9 cellular contexts compared by ENCODE assay signal in genomic region chr12:60494249-60494648, GRCh38.
DNase-seq lines count a peak whose midpoint lies in the region; ATAC-seq and TF ChIP-seq lines count a peak whose summit lies in the region.
"Had no signal": no experiment of that assay in that cellular context is flagged by ENCODE, and none has a peak within 500 bp of the region (broad histone marks: within the 10 kb centered on the region; RNA-seq: fewer than 3 reads in every experiment).

No MANE protein-coding gene starts in this region.

- DNase-seq in NCI-H82 (lab: John Stamatoyannopoulos, UW) (peak; percentile 70), NCI-H82 treated with DMSO at 0.1 percent for 48 hours (lab: John Stamatoyannopoulos, UW; ENCODE audit: unreplicated experiment) (no peak), NCI-H146 treated with DMSO at 0.1 percent for 48 hours (lab: John Stamatoyannopoulos, UW; ENCODE audit: unreplicated experiment) (peak; percentile 0), cerebellar cortex (ENCODE audit: low spot score) (peak; percentile 22), osteocyte (ENCODE audit: extremely low spot score, unreplicated experiment) (no peak), NCI-H1930 (lab: John Stamatoyannopoulos, UW) (no peak)
- no peak for DNase-seq in stimulated activated naive CD8-positive, alpha-beta T cell treated with anti-CD3 and anti-CD28 coated beads, Interleukin-15, Interleukin-2, amounts not matched to agents 100 U/mL and 50 U/mL, for 24 hours

- H3K4me1 Mint-ChIP-seq in osteocyte (ENCODE audit: unreplicated experiment) = peaks cover 9% of the 10 kb centered on the region

- TF ChIP-seq CTCF in osteocyte (IDR thresholded peaks at IDR 0.05) = peak; percentile 82

- no peak overlapping the region for H3K4me3 Mint-ChIP-seq in osteocyte (ENCODE audit: unreplicated experiment)
- H3K4me3 Mint-ChIP-seq: activated naive CD8-positive, alpha-beta T cell had no signal

- H3K27me3 Mint-ChIP-seq in osteocyte (ENCODE audit: unreplicated experiment) = no peaks in the 10 kb centered on the region
- H3K27me3 Mint-ChIP-seq: activated naive CD8-positive, alpha-beta T cell had no signal

- H3K36me3 Mint-ChIP-seq in osteocyte (ENCODE audit: unreplicated experiment) = no peaks in the 10 kb centered on the region
- H3K36me3 Mint-ChIP-seq: activated naive CD8-positive, alpha-beta T cell had no signal

- no peaks in the 10 kb centered on the region for H3K9me3 Mint-ChIP-seq in osteocyte (ENCODE audit: unreplicated experiment)

- ATAC-seq in HG03097 (IDR thresholded peaks at IDR 0.05; ENCODE audit: low FRiP score, unreplicated experiment) = no peak
- no peak for ATAC-seq in stimulated activated naive CD8-positive, alpha-beta T cell treated with anti-CD3 and anti-CD28 coated beads, Interleukin-15, Interleukin-2, amounts not matched to agents 100 U/mL and 50 U/mL, for 24 hours

- peak overlapping the region; percentile 11 for H3K27ac Mint-ChIP-seq in osteocyte (ENCODE audit: unreplicated experiment)
- H3K27ac Mint-ChIP-seq: activated naive CD8-positive, alpha-beta T cell had no signal

Comparison
In these comparisons a context has a peak if more than half of its experiments do, and no peak if none do; other contexts are left out.
1. DNase-seq: peak in NCI-H82 (single experiment), NCI-H146 treated with DMSO at 0.1 percent for 48 hours (single experiment) and cerebellar cortex (single experiment); none in NCI-H82 treated with DMSO at 0.1 percent for 48 hours (single experiment), osteocyte (single experiment), stimulated activated naive CD8-positive, alpha-beta T cell treated with anti-CD3 and anti-CD28 coated beads, Interleukin-15, Interleukin-2, amounts not matched to agents 100 U/mL and 50 U/mL, for 24 hours (single experiment) and NCI-H1930 (0 of 2).